1 cellular context compared by ENCODE assay signal in genomic region chr2:75594599-75594998, GRCh38.
TF ChIP-seq lines count a peak whose summit lies in the region.

No MANE protein-coding gene starts in this region.

TF ChIP-seq in endothelial cell of umbilical vein, 7 proteins besides CTCF, POLR2A, EP300 and RAD21:
- TF ChIP-seq GATA2 (IDR thresholded peaks at IDR 0.05; ENCODE audit: insufficient read depth, insufficient read length, low read depth, low read length) = no peak
- no peak for TF ChIP-seq MYC (IDR thresholded peaks at IDR 0.05; ENCODE audit: low read depth, low read length)
- TF ChIP-seq JUN (IDR thresholded peaks at IDR 0.05; ENCODE audit: borderline replicate concordance, insufficient read depth, insufficient read length, low read depth) = no peak
- no peak for TF ChIP-seq EZH2 (IDR thresholded peaks at IDR 0.05; ENCODE audit: borderline replicate concordance, low read depth, low read length, severe bottlenecking)
- TF ChIP-seq FOS (IDR thresholded peaks at IDR 0.05; ENCODE audit: borderline replicate concordance, insufficient read depth, low read length) = no peak
- no peak for TF ChIP-seq MAX (IDR thresholded peaks at IDR 0.05; ENCODE audit: insufficient read depth, insufficient read length)
- TF ChIP-seq POLR2AphosphoS5 (IDR thresholded peaks at IDR 0.05; ENCODE audit: insufficient read depth, low read depth, low read length) = no peak
